ENCODE assay signal across 8 cellular contexts in genomic region chr3:122382888-122383666, GRCh38. TPM values are rescaled to one million over a fixed set of nuclear protein-coding genes. Genes with fewer than 3 reads are reported as not detected.
DNase-seq lines count a peak whose midpoint lies in the region; ATAC-seq and TF ChIP-seq lines count a peak whose summit lies in the region.

Gene MIX23, minus strand, starts transcription at chr3:122383231. Its CDS starts 7 bp downstream, at chr3:122383224.

- DNase-seq in COLO668 (lab: John Stamatoyannopoulos, UW; ENCODE audit: unreplicated experiment) (peak; percentile 86), Panc1 (ENCODE audit: low read depth, low spot score) (peak; percentile 74), erythroblast (lab: John Stamatoyannopoulos, UW) (peak; percentile 88 to 91)
- DNase-seq in activated T-cell treated with anti-CD3 and anti-CD28 coated beads, Interleukin-2, amount 50 U/mL, for 24 hours, result peak; percentile 89
- DNase-seq in stimulated activated CD8-positive, alpha-beta memory T cell treated with anti-CD3 and anti-CD28 coated beads, Interleukin-4, amount 100 ng/mL, for 48 hours, result peak; percentile 90

- CTCF ChIA-PET in Panc1 (lab: Charles Lee), result no interaction called here

- H3K27me3 Mint-ChIP-seq in activated T-cell treated with anti-CD3 and anti-CD28 coated beads, Interleukin-2, amount 50 U/mL, for 24 hours, result no peaks in the 10 kb centered on the region

- H3K9me3 ChIP-seq in Panc1 (ENCODE audit: control insufficient read depth, insufficient read depth, low read depth, low read length) (no peaks in the 10 kb centered on the region), mucosa of rectum (ENCODE audit: control insufficient read depth in 2 of 2, low read length in 2 of 2) (no peaks in the 10 kb centered on the region)

- intact Hi-C loops in Panc1 (cut with micrococcal nuclease; ENCODE audit: unreplicated experiment), result loop anchor here (10.0 kb wide), 1 partner anchor 548 kb away; the partner anchor contains the start of genes EAF2 and IQCB1

- peak within 1 kb of the TSS; percentile 98 for H3K27ac Mint-ChIP-seq in activated T-cell treated with anti-CD3 and anti-CD28 coated beads, Interleukin-2, amount 50 U/mL, for 24 hours

- peaks cover 70% of the 10 kb centered on the region for H3K4me1 Mint-ChIP-seq in activated T-cell treated with anti-CD3 and anti-CD28 coated beads, Interleukin-2, amount 50 U/mL, for 24 hours (ENCODE audit: low read depth)

- no TSS peak for BruUV-seq in Panc1 (replicated peaks; lab: Mats Ljungman, UMichigan)

- H3K9me3 Mint-ChIP-seq in activated T-cell treated with anti-CD3 and anti-CD28 coated beads, Interleukin-2, amount 50 U/mL, for 24 hours, result no peaks in the 10 kb centered on the region

- peak within 1 kb of the TSS; percentile 72 for H3K27ac ChIP-seq in KMS-11
- peak within 1 kb of the TSS; percentile 94 for H3K27ac ChIP-seq in Panc1 (ENCODE audit: low read length)
- peak within 1 kb of the TSS; percentile 92 to 93 for H3K27ac ChIP-seq in mucosa of rectum (ENCODE audit: low read depth in 2 of 2, low read length in 2 of 2)

- in situ Hi-C loops in Panc1 (cut with HindIII; ENCODE audit: low pct_unique_long_range_greater_than_20kb, low sequenced_read_pairs), result no loop called here

- peak within 1 kb of the TSS; percentile 96 for H3K4me3 Mint-ChIP-seq in activated T-cell treated with anti-CD3 and anti-CD28 coated beads, Interleukin-2, amount 50 U/mL, for 24 hours

- no peaks in the 10 kb centered on the region for H3K27me3 ChIP-seq in KMS-11 (ENCODE audit: insufficient read depth, low read depth)
- no peaks in the 10 kb centered on the region for H3K27me3 ChIP-seq in Panc1 (ENCODE audit: control insufficient read depth, insufficient read depth, low read length)
- no peaks in the 10 kb centered on the region for H3K27me3 ChIP-seq in mucosa of rectum (ENCODE audit: control insufficient read depth in 2 of 2, insufficient read depth in 2 of 2, low read length in 2 of 2)

- peaks cover 33% of the 10 kb centered on the region for H3K79me2 ChIP-seq in KMS-11 (ENCODE audit: insufficient read depth, low read depth)

- peak; percentile 50 for TF ChIP-seq POLR2A in erythroblast (IDR thresholded peaks at IDR 0.05; ENCODE audit: low read length)

- POLR2A ChIA-PET in Panc1 (lab: Charles Lee), result interaction anchor here (0.6 to 0.7 kb wide), 2 partner anchors 17 to 314 kb away, joined by 3 to 4 read pairs; no protein-coding TSS in a partner anchor

- H4K20me1 ChIP-seq in KMS-11 (ENCODE audit: insufficient read depth), result no peaks in the 10 kb centered on the region

- H3K4me3 ChIP-seq in KMS-11 (IDR thresholded peaks at IDR 0.05; ENCODE audit: insufficient read depth, low read depth, low read length) (peak within 1 kb of the TSS; percentile 96), Panc1 (ENCODE audit: low read depth in 2 of 2, low read length in 2 of 2) (peak within 1 kb of the TSS; percentile 66 to 93), mucosa of rectum (ENCODE audit: low read length in 2 of 2) (peak within 1 kb of the TSS; percentile 91 to 98)

- H3K36me3 ChIP-seq in KMS-11 (ENCODE audit: insufficient read depth), result no peaks in the 10 kb centered on the region
- peaks cover 3% of the 10 kb centered on the region; the same call in 1 of the 2 replicates for H3K36me3 ChIP-seq in Panc1 (ENCODE audit: control insufficient read depth, insufficient read depth, low read length)
- H3K36me3 ChIP-seq in mucosa of rectum (ENCODE audit: control insufficient read depth in 2 of 2, insufficient read depth in 2 of 2, low read length in 2 of 2), result peaks cover 0 to 3% of the 10 kb centered on the region in 2 donors

- H3K4me2 ChIP-seq in KMS-11, result peak within 1 kb of the TSS; percentile 98

- ATAC-seq in GM21515 (IDR thresholded peaks at IDR 0.05; ENCODE audit: unreplicated experiment), result peak; percentile 49
- peak; percentile 79 for ATAC-seq in Panc1

- peaks cover 72% of the 10 kb centered on the region for H3K36me3 Mint-ChIP-seq in activated T-cell treated with anti-CD3 and anti-CD28 coated beads, Interleukin-2, amount 50 U/mL, for 24 hours (ENCODE audit: low read depth)

- H3K9ac ChIP-seq in KMS-11 (peak within 1 kb of the TSS; percentile 81), mucosa of rectum (ENCODE audit: low read depth in 1 of 2, low read length in 2 of 2) (peak within 1 kb of the TSS; percentile 87 to 92)

- 0 out of 2 replicates have a peak, but pooled peaks have one; percentile 3 for TF ChIP-seq CTCF in KMS-11 (conservative IDR thresholded peaks at IDR 0.05; ENCODE audit: low read depth, low read length)
- no peak for TF ChIP-seq CTCF in Panc1 (IDR thresholded peaks at IDR 0.05)

- peak within 1 kb of the TSS; percentile 84 for H2AFZ ChIP-seq in KMS-11 (ENCODE audit: low read depth)

- peaks cover 34% of the 10 kb centered on the region for H3K4me1 ChIP-seq in KMS-11 (ENCODE audit: low read depth, poor library complexity, severe bottlenecking)
- peaks cover 5% of the 10 kb centered on the region; the same call in 1 of the 2 replicates for H3K4me1 ChIP-seq in Panc1 (ENCODE audit: control insufficient read depth, insufficient read depth, low read length)
- H3K4me1 ChIP-seq in mucosa of rectum (ENCODE audit: control insufficient read depth in 2 of 2, insufficient read depth in 2 of 2, low read length in 2 of 2), result peaks cover 9 to 30% of the 10 kb centered on the region in 2 donors

RNA-seq across cellular contexts. Expression of gene MIX23, which starts in this region (rescaled TPM):
- 61.7 TPM for total RNA-seq in Panc1 (2021; ENCODE audit: unreplicated experiment)
- 31.3 TPM for polyA plus RNA-seq in Panc1 (2012; ENCODE audit: insufficient read length)

Comparison
In these comparisons a context has a peak if more than half of its experiments do, and no peak if none do; other contexts are left out.
1. Peak in every context shown above with its lines: DNase-seq, ATAC-seq, H3K4me3 ChIP-seq and H3K27ac ChIP-seq.